ENCODE assay signal across 6 cellular contexts in genomic region chr20:63968136-63968927, GRCh38. TPM values are rescaled to one million over a fixed set of nuclear protein-coding genes. Genes with fewer than 3 reads are reported as not detected.
DNase-seq lines count a peak whose midpoint lies in the region; ATAC-seq and TF ChIP-seq lines count a peak whose summit lies in the region.

No MANE protein-coding gene starts in this region.

- no peak for TF ChIP-seq CTCF in kidney epithelial cell (IDR thresholded peaks at IDR 0.05; ENCODE audit: insufficient read depth, low read length, poor library complexity, severe bottlenecking)

- no peaks in the 10 kb centered on the region for H3K9me3 Mint-ChIP-seq in activated CD4-positive, alpha-beta memory T cell treated with anti-CD3 and anti-CD28 coated beads for 36 hours

- CTCF ChIA-PET in activated CD4-positive, alpha-beta memory T cell treated with anti-CD3 and anti-CD28 coated beads for 36 hours (lab: Charles Lee): interaction anchor here (1.2 to 1.3 kb wide), 2 partner anchors 12 to 70 kb away, joined by 3 to 5 read pairs; partner anchors contain the start of gene PRPF6

- H3K27ac Mint-ChIP-seq in activated CD4-positive, alpha-beta memory T cell treated with anti-CD3 and anti-CD28 coated beads for 36 hours: peak overlapping the region; percentile 78

- peak overlapping the region; percentile 51 for H3K4me3 ChIP-seq in kidney epithelial cell (ENCODE audit: low read depth, low read length)

- H3K4me3 Mint-ChIP-seq in activated CD4-positive, alpha-beta memory T cell treated with anti-CD3 and anti-CD28 coated beads for 36 hours: peak overlapping the region; percentile 81

- no peak for ATAC-seq in HG03460 (IDR thresholded peaks at IDR 0.05; ENCODE audit: unreplicated experiment)
- ATAC-seq in HG02623 (IDR thresholded peaks at IDR 0.05; ENCODE audit: unreplicated experiment): no peak

- POLR2A ChIA-PET in activated CD4-positive, alpha-beta memory T cell treated with anti-CD3 and anti-CD28 coated beads for 36 hours (lab: Charles Lee): interaction anchor here (1.1 to 1.6 kb wide), 3 partner anchors 9 to 72 kb away, joined by 3 to 5 read pairs (median 3); partner anchors contain the start of gene SAMD10

- peak; percentile 2 for DNase-seq in Ammon's horn (ENCODE audit: low spot score)
- DNase-seq in activated CD4-positive, alpha-beta memory T cell treated with anti-CD3 and anti-CD28 coated beads for 36 hours: peak; percentile 7
- DNase-seq in kidney epithelial cell (ENCODE audit: low read depth): no peak
- no peak for DNase-seq in GOT3 (lab: John Stamatoyannopoulos, UW)

- H3K36me3 ChIP-seq in kidney epithelial cell (ENCODE audit: control insufficient read depth, insufficient read depth, low read length): peaks cover 3% of the 10 kb centered on the region

- H3K4me1 Mint-ChIP-seq in activated CD4-positive, alpha-beta memory T cell treated with anti-CD3 and anti-CD28 coated beads for 36 hours (ENCODE audit: low read depth): peaks cover 11% of the 10 kb centered on the region

- H3K36me3 Mint-ChIP-seq in activated CD4-positive, alpha-beta memory T cell treated with anti-CD3 and anti-CD28 coated beads for 36 hours: peaks cover 10% of the 10 kb centered on the region

- H3K27me3 Mint-ChIP-seq in activated CD4-positive, alpha-beta memory T cell treated with anti-CD3 and anti-CD28 coated beads for 36 hours: no peaks in the 10 kb centered on the region

- H3K27me3 ChIP-seq in kidney epithelial cell (ENCODE audit: control insufficient read depth, insufficient read depth, low read length): no peaks in the 10 kb centered on the region

- intact Hi-C loops in activated CD4-positive, alpha-beta memory T cell treated with anti-CD3 and anti-CD28 coated beads for 36 hours (cut with micrococcal nuclease): no loop called here

RNA-seq across cellular contexts. Expression of gene ZNF512B, which starts 1.4 kb away (rescaled TPM):
- 10 to 100 TPM; 12.5 to 13.5 TPM for total RNA-seq in activated CD4-positive, alpha-beta memory T cell treated with anti-CD3 and anti-CD28 coated beads for 36 hours
- 10.8 TPM in 2 replicates for total RNA-seq in kidney epithelial cell

RNA-seq across cellular contexts. Expression of gene SAMD10, which starts 11.1 kb away (rescaled TPM):
- total RNA-seq in activated CD4-positive, alpha-beta memory T cell treated with anti-CD3 and anti-CD28 coated beads for 36 hours: 10 to 100 TPM; 23.7 to 24.5 TPM
- 8.0 and 9.6 TPM in 2 replicates for total RNA-seq in kidney epithelial cell

RNA-seq across cellular contexts. Expression of gene UCKL1, which starts 12.1 kb away (rescaled TPM):
- 10 to 100 TPM; 26.6 to 29.6 TPM for total RNA-seq in activated CD4-positive, alpha-beta memory T cell treated with anti-CD3 and anti-CD28 coated beads for 36 hours
- total RNA-seq in kidney epithelial cell: 19.6 and 25.6 TPM in 2 replicates

RNA-seq across cellular contexts. Expression of gene PRPF6, which starts 12.6 kb away (rescaled TPM):
- total RNA-seq in activated CD4-positive, alpha-beta memory T cell treated with anti-CD3 and anti-CD28 coated beads for 36 hours: 10 to 100 TPM; 62.3 to 63.1 TPM
- 75.4 and 78.5 TPM in 2 replicates for total RNA-seq in kidney epithelial cell

Comparison
In these comparisons a context has a peak if more than half of its experiments do, and no peak if none do; other contexts are left out.
1. DNase-seq: peak in Ammon's horn (single experiment) and activated CD4-positive, alpha-beta memory T cell treated with anti-CD3 and anti-CD28 coated beads for 36 hours (single experiment); none in kidney epithelial cell (single experiment) and GOT3 (single experiment).